Comparison of ENCODE assay signal across 8 cellular contexts in the genomic region with DNA sequence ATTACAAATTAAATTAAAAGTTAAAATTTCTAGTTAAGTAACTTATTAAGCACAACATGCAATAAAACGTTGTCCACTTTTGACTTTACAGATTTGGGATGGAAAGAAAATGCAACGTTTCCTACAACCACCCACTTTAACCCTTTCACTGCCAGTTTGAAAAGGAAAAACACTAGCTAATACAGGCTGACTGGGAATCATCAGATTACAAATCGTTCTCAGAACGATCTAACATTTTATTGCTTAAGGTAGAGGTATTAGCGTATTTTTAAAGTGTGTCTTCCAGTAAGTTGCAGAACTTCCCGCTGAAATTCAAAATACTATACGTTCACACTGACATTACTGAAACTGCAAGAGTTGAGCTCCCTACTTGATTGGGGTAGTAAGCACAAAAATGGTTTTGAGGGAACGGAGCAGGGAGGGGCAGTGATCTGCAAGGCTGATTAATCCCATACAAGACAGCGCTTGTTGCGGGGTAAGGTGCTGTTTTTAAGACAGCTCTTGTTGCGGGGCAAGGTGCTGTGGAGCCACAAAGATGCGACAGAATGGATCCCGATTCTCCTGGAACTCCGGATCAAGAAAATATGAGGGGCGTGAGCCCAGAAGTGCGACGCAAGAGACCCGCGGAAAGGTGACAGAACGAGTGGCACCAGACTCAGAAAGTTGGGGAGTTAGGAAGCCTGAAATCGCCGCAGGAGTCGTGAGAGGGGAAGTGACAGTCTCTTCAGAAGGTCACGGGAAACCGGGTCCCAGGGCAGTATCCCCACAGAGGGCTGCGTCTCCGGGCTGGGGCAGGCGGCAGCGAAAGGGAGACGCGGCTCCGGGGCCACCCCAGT. TPM values are rescaled to one million over a fixed set of nuclear protein-coding genes. Genes with fewer than 3 reads are reported as not detected.
A peak's percentile ranks its signal among the peaks of the same experiment; 100 is the strongest.
DNase-seq lines count a peak whose midpoint lies in the region; ATAC-seq and TF ChIP-seq lines count a peak whose summit lies in the region.

No MANE protein-coding gene starts in this region.

- H3K4me3 Mint-ChIP-seq in activated naive CD8-positive, alpha-beta T cell = peak overlapping the region; percentile 99

- H3K4me1 ChIP-seq in left ventricle myocardium inferior = peaks cover 93% of the 10 kb centered on the region

- intact Hi-C loops in left ventricle myocardium inferior (cut with micrococcal nuclease) = loop anchor here (5.0 kb wide), 1 partner anchor 33 kb away; no protein-coding TSS in a partner anchor

- no peaks in the 10 kb centered on the region for H3K27me3 Mint-ChIP-seq in activated naive CD8-positive, alpha-beta T cell

- H3K9me3 ChIP-seq in left ventricle myocardium inferior (replicated peaks) = no peaks in the 10 kb centered on the region

- no peak for TF ChIP-seq CTCF in left ventricle myocardium inferior (IDR thresholded peaks at IDR 0.05; ENCODE audit: borderline replicate concordance)

- peaks cover 65% of the 10 kb centered on the region for H3K4me1 Mint-ChIP-seq in activated naive CD8-positive, alpha-beta T cell (ENCODE audit: low read depth)

- H3K36me3 ChIP-seq in left ventricle myocardium inferior = no peaks in the 10 kb centered on the region

- peak; percentile 26 for ATAC-seq in HG02678 (IDR thresholded peaks at IDR 0.05; ENCODE audit: unreplicated experiment)

- H3K4me3 ChIP-seq in GM08714 (ENCODE audit: low read length) (peak overlapping the region; percentile 85), left ventricle myocardium inferior (peak overlapping the region; percentile 90)

- no peaks in the 10 kb centered on the region for H3K9me3 Mint-ChIP-seq in activated naive CD8-positive, alpha-beta T cell (ENCODE audit: low read depth)

- no peaks in the 10 kb centered on the region for H3K27me3 ChIP-seq in left ventricle myocardium inferior (ENCODE audit: low read depth)

- peak overlapping the region; percentile 100 for H3K27ac Mint-ChIP-seq in activated naive CD8-positive, alpha-beta T cell

- peak overlapping the region; percentile 99 for H3K27ac ChIP-seq in left ventricle myocardium inferior (replicated peaks)

- peak; percentile 11 for DNase-seq in A172 (ENCODE audit: low spot score)
- DNase-seq in NCI-H1105 (lab: John Stamatoyannopoulos, UW) = peak; percentile 17
- no peak for DNase-seq in left ventricle myocardium inferior
- DNase-seq in putamen (ENCODE audit: low spot score) = peak; percentile 32
- no peak for DNase-seq in cerebellum (ENCODE audit: low spot score)

- H3K36me3 Mint-ChIP-seq in activated naive CD8-positive, alpha-beta T cell = no peaks in the 10 kb centered on the region

RNA-seq across cellular contexts. Expression of a gene that starts 0.6 kb away (rescaled TPM):
- total RNA-seq in A172 (2014; rRNA removed; shearing (Covaris generic)) = 113 and 121 TPM in 2 replicates
- total RNA-seq in left ventricle myocardium inferior (523 TPM), cerebellum (62.0 TPM)

RNA-seq across cellular contexts. Expression of a gene that starts 0.9 kb away (rescaled TPM):
- total RNA-seq in A172 (2014; rRNA removed; shearing (Covaris generic)) = 115 and 117 TPM in 2 replicates
- total RNA-seq in left ventricle myocardium inferior (1,332 TPM), cerebellum (53.7 TPM)

Comparison
In these comparisons a context has a peak if more than half of its experiments do, and no peak if none do; other contexts are left out.
1. DNase-seq: peak in A172 (single experiment), NCI-H1105 (single experiment) and putamen (single experiment); none in left ventricle myocardium inferior (single experiment) and cerebellum (single experiment).
2. RNA of a gene that starts 0.9 kb away (total RNA-seq): 1,332 TPM in left ventricle myocardium inferior (single experiment); 115 to 117 TPM in A172 and 53.7 TPM in cerebellum (single experiment); every median in the first group is over 10 times any median in the second.